20 cellular contexts compared by ENCODE assay signal in the genomic region with DNA sequence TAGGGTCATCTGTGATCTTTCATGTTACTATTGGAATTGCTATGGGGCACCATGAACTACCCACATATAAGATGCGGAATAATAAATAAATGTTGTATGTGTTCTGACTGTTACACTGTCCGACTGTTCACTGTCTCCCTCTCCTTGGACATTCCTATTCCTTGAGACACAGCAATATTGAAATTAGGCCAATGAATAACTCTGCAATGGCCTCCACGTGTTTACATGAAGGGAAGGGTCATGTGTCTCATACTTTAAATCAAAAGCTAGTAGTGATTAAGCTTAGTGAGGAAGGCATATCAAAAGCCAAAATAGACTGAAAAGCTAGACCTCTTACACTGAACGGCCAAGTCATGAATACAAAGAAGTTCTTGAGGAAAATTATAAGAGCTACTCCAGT.
"Had no signal": no experiment of that assay in that cellular context is flagged by ENCODE, and none has a peak within 500 bp of the region (broad histone marks: within the 10 kb centered on the region; RNA-seq: fewer than 3 reads in every experiment).

No MANE protein-coding gene starts in this region.

- H3K27me3 ChIP-seq: esophagus squamous epithelium, gastroesophageal sphincter, neural progenitor cell, ovary, right atrium auricular region, sigmoid colon, transverse colon had no signal

- H3K4me1 ChIP-seq: esophagus squamous epithelium, gastroesophageal sphincter, neural progenitor cell, right atrium auricular region, sigmoid colon, transverse colon had no signal

- H3K4me3 ChIP-seq: esophagus squamous epithelium, gastroesophageal sphincter, mucosa of descending colon, neural progenitor cell, ovary, right atrium auricular region, sigmoid colon, skin epidermis, thoracic aorta, transverse colon had no signal

- H3K4me2 ChIP-seq: neural progenitor cell had no signal

- ATAC-seq: effector memory CD8-positive, alpha-beta T cell; gastroesophageal sphincter; mucosa of descending colon; natural killer cell; stimulated activated naive B cell treated with anti-CD40 and anti-IgM and Interleukin-4, amounts not matched to agents 10 μg/mL and 1 μg/mL and 100 μg/mL, for 72 hours; stimulated activated naive CD8-positive, alpha-beta T cell treated with anti-CD3 and anti-CD28 coated beads, Interleukin-15, amount 100 ng/mL, for 72 hours had no signal

- DNase-seq: effector memory CD8-positive, alpha-beta T cell; esophagus squamous epithelium; glutamatergic neuron; immature natural killer cell; kidney; mucosa of descending colon; natural killer cell; nucleus accumbens; ovary; sigmoid colon; stimulated activated CD4-positive, alpha-beta T cell treated with anti-CD3 and anti-CD28 coated beads, Interleukin-2, amount 100 ng/mL, for 24 hours; stimulated activated CD4-positive, alpha-beta T cell treated with anti-CD3 and anti-CD28 coated beads, Interleukin-4, amount 100 ng/mL, for 4 hours; stimulated activated naive B cell treated with anti-CD40 and anti-IgM and Interleukin-4, amounts not matched to agents 10 μg/mL and 1 μg/mL and 100 μg/mL, for 72 hours; stimulated activated naive CD8-positive, alpha-beta T cell treated with anti-CD3 and anti-CD28 coated beads, Interleukin-15, amount 100 ng/mL, for 72 hours; transverse colon had no signal

- H3K36me3 ChIP-seq: esophagus squamous epithelium, gastroesophageal sphincter, neural progenitor cell, ovary, right atrium auricular region, sigmoid colon, thoracic aorta, transverse colon had no signal

- H3K9ac ChIP-seq: neural progenitor cell had no signal

- H3K27ac ChIP-seq: esophagus squamous epithelium, gastroesophageal sphincter, neural progenitor cell, ovary, right atrium auricular region, sigmoid colon, skin epidermis, thoracic aorta, transverse colon had no signal

- H3K9me3 ChIP-seq: esophagus squamous epithelium, gastroesophageal sphincter, mucosa of descending colon, ovary, right atrium auricular region, sigmoid colon, thoracic aorta, transverse colon had no signal

- H2AFZ ChIP-seq: neural progenitor cell had no signal
